ENCODE assay signal across 21 cellular contexts in genomic region chr5:147203208-147203607, GRCh38. TPM values are rescaled to one million over a fixed set of nuclear protein-coding genes. Genes with fewer than 3 reads are reported as not detected.
"Had no signal": no experiment of that assay in that cellular context is flagged by ENCODE, and none has a peak within 500 bp of the region (broad histone marks: within the 10 kb centered on the region; RNA-seq: fewer than 3 reads in every experiment).

No MANE protein-coding gene starts in this region.

- H2AFZ ChIP-seq: neural progenitor cell had no signal

- DNase-seq: islet precursor cell; left ventricle myocardium inferior; mesendoderm; naive B cell; natural killer cell; nephron progenitor cell; ovary; right lobe of liver; stimulated activated CD4-positive, alpha-beta T cell treated with anti-CD3 and anti-CD28 coated beads, Interleukin-12 subunit alpha, Interleukin-12 subunit beta, amount 100 ng/mL, for 4 hours; stimulated activated CD4-positive, alpha-beta T cell treated with anti-CD3 and anti-CD28 coated beads, Interleukin-4, amount 100 ng/mL, for 24 hours; stimulated activated naive CD4-positive, alpha-beta T cell; tibial artery; trophoblast cell; uterus had no signal

- H3K4me3 ChIP-seq: left ventricle myocardium inferior, lung, neural progenitor cell, ovary, right atrium auricular region, right lobe of liver, suprapubic skin, thoracic aorta, tibial artery, uterus had no signal

- H3K4me1 ChIP-seq: left ventricle myocardium inferior, right atrium auricular region, right lobe of liver, suprapubic skin, tibial artery, uterus had no signal

- H3K9me3 ChIP-seq: ovary, right atrium auricular region, right lobe of liver, suprapubic skin, thoracic aorta, uterus had no signal

- H3K27me3 ChIP-seq: neural progenitor cell, ovary, right atrium auricular region, right lobe of liver, suprapubic skin, tibial artery, uterus had no signal

- H3K9ac ChIP-seq: neural progenitor cell had no signal

- H3K4me2 ChIP-seq: neural progenitor cell had no signal

- ATAC-seq: natural killer cell; stimulated activated effector memory CD8-positive, alpha-beta T cell treated with anti-CD3 and anti-CD28 coated beads, Interleukin-12 subunit alpha, Interleukin-12 subunit beta, amount 100 ng/mL, for 72 hours had no signal

- H3K36me3 ChIP-seq: left ventricle myocardium inferior, neural progenitor cell, ovary, right atrium auricular region, right lobe of liver, suprapubic skin, thoracic aorta, tibial artery, uterus had no signal

- H3K27ac ChIP-seq: left ventricle myocardium inferior, neural progenitor cell, ovary, right atrium auricular region, right lobe of liver, suprapubic skin, thoracic aorta, tibial artery, uterus had no signal

RNA-seq across cellular contexts. Expression of gene STK32A, which starts 31.6 kb away (rescaled TPM):
- total RNA-seq: mononuclear cell, natural killer cell had no signal
